In the genomic region with DNA sequence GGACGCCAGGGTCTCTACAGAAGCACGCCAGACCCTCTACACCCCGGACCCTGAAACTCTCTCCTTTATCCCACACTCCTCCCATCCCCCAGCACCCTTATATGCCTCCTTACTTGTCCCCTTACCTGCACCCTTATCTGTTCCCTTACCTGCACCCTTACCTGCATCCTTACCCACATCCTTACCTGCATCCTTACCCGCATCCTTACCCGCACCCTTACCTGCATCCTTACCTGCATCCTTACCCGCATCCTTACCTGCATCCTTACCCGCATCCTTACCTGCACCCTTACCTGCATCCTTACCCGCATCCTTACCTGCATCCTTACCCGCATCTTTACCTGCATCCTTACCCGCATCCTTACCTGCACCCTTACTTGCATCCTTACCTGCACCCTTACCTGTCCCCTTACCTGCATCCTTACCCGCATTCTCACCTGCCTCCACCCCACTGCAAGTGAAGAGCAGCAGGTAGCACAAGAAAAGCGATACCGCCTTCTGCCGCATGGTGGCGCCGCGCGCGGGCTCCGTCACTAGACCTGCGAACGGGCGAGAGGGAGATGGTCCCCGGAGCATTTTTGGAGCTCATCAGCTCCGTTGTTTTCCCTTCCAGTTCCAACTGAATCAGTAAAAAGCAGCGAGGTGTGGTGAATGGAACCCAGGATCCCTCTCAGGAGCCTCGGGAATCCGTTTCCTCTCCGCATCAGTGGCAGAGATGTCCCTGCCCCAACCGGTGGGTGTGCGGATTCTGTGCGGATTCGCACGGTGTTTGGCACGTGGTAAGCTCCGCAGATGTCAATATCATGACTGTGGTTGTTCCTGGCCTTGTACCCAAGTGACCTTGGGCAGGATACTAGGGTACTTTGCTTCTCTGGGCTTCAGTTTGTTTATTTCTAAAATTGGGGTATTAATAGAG, we compare ENCODE assay signal across 8 cellular contexts.
DNase-seq lines count a peak whose midpoint lies in the region; ATAC-seq and TF ChIP-seq lines count a peak whose summit lies in the region.

No MANE protein-coding gene starts in this region.

- H3K36me3 Mint-ChIP-seq in T-helper 2 cell treated with Interferon-gamma antibody and Interleukin-4, amounts not matched to agents 5 μg/mL and 100 μg/mL, for 36 hours (ENCODE audit: low read depth): peaks cover 17% of the 10 kb centered on the region

- no peaks in the 10 kb centered on the region for H3K36me3 ChIP-seq in Loucy (ENCODE audit: insufficient read depth, low read length)

- H3K27ac Mint-ChIP-seq in T-helper 2 cell treated with Interferon-gamma antibody and Interleukin-4, amounts not matched to agents 5 μg/mL and 100 μg/mL, for 36 hours: peak overlapping the region; percentile 34

- peaks cover 4% of the 10 kb centered on the region; the same call in 1 of the 2 replicates for H3K79me2 ChIP-seq in Loucy (ENCODE audit: insufficient read depth, low read length)

- ATAC-seq in HG03432 (IDR thresholded peaks at IDR 0.05; ENCODE audit: unreplicated experiment): no peak
- no peak for ATAC-seq in GM19395 (IDR thresholded peaks at IDR 0.05; ENCODE audit: unreplicated experiment)

- H4K20me1 ChIP-seq in Loucy (ENCODE audit: insufficient read depth, low read length, poor library complexity, severe bottlenecking): no peaks in the 10 kb centered on the region

- peak overlapping the region; percentile 95 for H3K4me2 ChIP-seq in Loucy (ENCODE audit: low read depth, low read length, poor library complexity, severe bottlenecking)

- H3K4me3 Mint-ChIP-seq in T-helper 2 cell treated with Interferon-gamma antibody and Interleukin-4, amounts not matched to agents 5 μg/mL and 100 μg/mL, for 36 hours: peak overlapping the region; percentile 77

- peak overlapping the region; percentile 37 for H3K9ac ChIP-seq in Loucy (ENCODE audit: low read depth, low read length, poor library complexity, severe bottlenecking)

- no peaks in the 10 kb centered on the region for H3K9me3 Mint-ChIP-seq in T-helper 2 cell treated with Interferon-gamma antibody and Interleukin-4, amounts not matched to agents 5 μg/mL and 100 μg/mL, for 36 hours

- H3F3A ChIP-seq in Loucy (ENCODE audit: low read depth): peaks cover 12% of the 10 kb centered on the region; the same call in 1 of the 2 replicates

- peaks cover 24% of the 10 kb centered on the region for H3K4me1 Mint-ChIP-seq in T-helper 2 cell treated with Interferon-gamma antibody and Interleukin-4, amounts not matched to agents 5 μg/mL and 100 μg/mL, for 36 hours (ENCODE audit: low read depth)

- peak; percentile 66 for DNase-seq in ELR (ENCODE audit: low read depth)
- DNase-seq in T-helper 2 cell treated with Interferon-gamma antibody and Interleukin-4, amounts not matched to agents 5 μg/mL and 100 μg/mL, for 36 hours (ENCODE audit: low spot score): peak; percentile 78
- DNase-seq in amniotic epithelial cell (ENCODE audit: low read depth): peak; percentile 34
- peak in 46 of 51 donors; percentile 9 to 81 (median 43) for DNase-seq in hypothalamus (lab: John Stamatoyannopoulos, UW)
- DNase-seq in skeletal muscle cell (ENCODE audit: low read depth): no peak

- no peaks in the 10 kb centered on the region for H3K27me3 Mint-ChIP-seq in T-helper 2 cell treated with Interferon-gamma antibody and Interleukin-4, amounts not matched to agents 5 μg/mL and 100 μg/mL, for 36 hours (ENCODE audit: low read depth)

- H3K4me3 ChIP-seq in Loucy (ENCODE audit: low read length, poor library complexity, severe bottlenecking): peak overlapping the region; percentile 76
- peak overlapping the region; percentile 40 for H3K4me3 ChIP-seq in skeletal muscle cell (ENCODE audit: low read depth, low read length)

- H3K27me3 ChIP-seq in Loucy (ENCODE audit: insufficient read depth, low read length, poor library complexity, severe bottlenecking): no peaks in the 10 kb centered on the region

- H3K9me2 ChIP-seq in Loucy (replicated peaks; ENCODE audit: low read depth, low read length): no peaks in the 10 kb centered on the region

- TF ChIP-seq CTCF in Loucy (conservative IDR thresholded peaks at IDR 0.05; ENCODE audit: low read length): peak; percentile 72

- peak overlapping the region; percentile 85 for H2AFZ ChIP-seq in Loucy (ENCODE audit: low read length)

- peaks cover 28% of the 10 kb centered on the region for H3K4me1 ChIP-seq in Loucy (ENCODE audit: insufficient read depth, low read length, poor library complexity, severe bottlenecking)

- no peaks in the 10 kb centered on the region for H3K9me3 ChIP-seq in Loucy (ENCODE audit: insufficient read depth, low read depth, low read length)
